Comparison of ENCODE assay signal across 8 cellular contexts in the genomic region with DNA sequence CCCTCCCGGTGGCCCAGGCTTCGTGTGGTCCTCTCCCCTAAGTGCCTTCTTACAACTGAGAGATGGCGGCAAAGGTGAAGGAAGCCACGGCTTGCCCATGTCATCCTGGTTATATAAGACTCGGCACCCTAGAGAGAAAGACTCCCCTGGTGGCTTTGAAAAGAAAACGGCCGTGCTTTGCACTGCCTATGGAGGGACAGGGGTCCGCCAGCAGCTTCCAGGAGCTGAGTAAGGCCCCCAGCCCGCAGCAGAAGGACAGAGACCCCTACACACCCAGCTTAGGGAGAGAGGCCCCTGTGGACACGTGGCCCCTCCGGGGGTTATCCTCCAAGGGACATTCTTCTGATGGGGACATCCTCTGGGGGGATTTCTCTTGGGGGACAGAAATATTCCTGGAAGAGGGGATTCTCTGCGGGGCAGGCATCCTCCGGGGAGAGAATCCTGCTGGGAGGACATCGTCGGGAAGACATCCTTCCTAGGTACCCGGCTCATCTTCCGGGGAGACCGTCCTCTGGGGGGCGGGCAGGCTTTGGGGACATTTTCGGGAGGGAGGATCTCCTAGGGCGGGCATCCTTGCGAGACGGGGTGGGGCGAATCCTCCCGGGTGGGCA. TPM values are rescaled to one million over a fixed set of nuclear protein-coding genes. Genes with fewer than 3 reads are reported as not detected.
DNase-seq lines count a peak whose midpoint lies in the region; ATAC-seq and TF ChIP-seq lines count a peak whose summit lies in the region.

No MANE protein-coding gene starts in this region.

- H3K4me3 ChIP-seq in GM12865 (ENCODE audit: low read depth, low read length): peak overlapping the region; percentile 55

- peak overlapping the region; percentile 93 to 97 (median 94) for H3K4me3 Mint-ChIP-seq in nephron

- H3K4me1 Mint-ChIP-seq in nephron: peaks cover 20% of the 10 kb centered on the region

- DNase-seq in GM12865 (ENCODE audit: low read depth): peak; percentile 38
- DNase-seq in LHCN-M2 (ENCODE audit: low read depth): peak; percentile 26
- DNase-seq in caudate nucleus (lab: John Stamatoyannopoulos, UW): peak in 11 of 61 donors; percentile 34 to 72 (median 53)
- no peak for DNase-seq in COLO668 (lab: John Stamatoyannopoulos, UW; ENCODE audit: unreplicated experiment)
- no peak for DNase-seq in occipital lobe (lab: John Stamatoyannopoulos, UW)

- peak overlapping the region; percentile 58 for H3K27ac ChIP-seq in caudate nucleus (ENCODE audit: low read depth, low read length)

- peaks cover 10% of the 10 kb centered on the region for H3K27me3 Mint-ChIP-seq in nephron (ENCODE audit: low read depth)

- H3K36me3 Mint-ChIP-seq in nephron (ENCODE audit: low read depth): peaks cover 21% of the 10 kb centered on the region

- H3K9me3 Mint-ChIP-seq in nephron: no peaks in the 10 kb centered on the region

- no peak for ATAC-seq in HG02571 (IDR thresholded peaks at IDR 0.05; ENCODE audit: unreplicated experiment)
- ATAC-seq in GM19463 (IDR thresholded peaks at IDR 0.05; ENCODE audit: unreplicated experiment): no peak

- TF ChIP-seq CTCF in GM12865 (IDR thresholded peaks at IDR 0.05; ENCODE audit: insufficient read depth, low read depth, low read length, missing control alignments) (peak; percentile 7), nephron (IDR thresholded peaks at IDR 0.05; ENCODE audit: unreplicated experiment in 3 of 3) (peak in 1 of 3 experiments; percentile 7)

- peak overlapping the region; percentile 80 to 95 (median 88) for H3K27ac Mint-ChIP-seq in nephron

RNA-seq across cellular contexts. Expression of gene OGFR, which starts 0.5 kb away (rescaled TPM):
- total RNA-seq in LHCN-M2 (2014; rRNA removed): 64.6 and 69.7 TPM in 2 replicates
- polyA plus RNA-seq in LHCN-M2 (2012): 28.2 TPM
- 21.5 TPM for total RNA-seq in occipital lobe

RNA-seq across cellular contexts. Expression of gene MRGBP, which starts 7.9 kb away (rescaled TPM):
- total RNA-seq in LHCN-M2 (2014; rRNA removed): 30.7 and 32.8 TPM in 2 replicates
- 17.2 TPM for polyA plus RNA-seq in LHCN-M2 (2012)
- total RNA-seq in occipital lobe: 20.1 TPM

RNA-seq across cellular contexts. Expression of gene COL9A3, which starts 12.7 kb away (rescaled TPM):
- total RNA-seq in LHCN-M2 (2014; rRNA removed): not detected in 2 replicates
- polyA plus RNA-seq in LHCN-M2 (2012): 0.04 TPM
- 37.1 TPM for total RNA-seq in occipital lobe

RNA-seq across cellular contexts. Expression of gene TCFL5, which starts 57.5 kb away (rescaled TPM):
- total RNA-seq in LHCN-M2 (2014; rRNA removed): 13.8 and 15.6 TPM in 2 replicates
- polyA plus RNA-seq in LHCN-M2 (2012): 7.3 TPM
- total RNA-seq in occipital lobe: 12.3 TPM

Comparison
In these comparisons a context has a peak if more than half of its experiments do, and no peak if none do; other contexts are left out.
1. DNase-seq: peak in GM12865 (single experiment) and LHCN-M2 (single experiment); none in COLO668 (single experiment) and occipital lobe (single experiment).
2. RNA of gene COL9A3, which starts 12.7 kb away (total RNA-seq): 37.1 TPM in occipital lobe (single experiment); not detected in LHCN-M2; every median in the first group is over 10 times any median in the second.